Comparison of ENCODE assay signal across 1 cellular context in the genomic region with DNA sequence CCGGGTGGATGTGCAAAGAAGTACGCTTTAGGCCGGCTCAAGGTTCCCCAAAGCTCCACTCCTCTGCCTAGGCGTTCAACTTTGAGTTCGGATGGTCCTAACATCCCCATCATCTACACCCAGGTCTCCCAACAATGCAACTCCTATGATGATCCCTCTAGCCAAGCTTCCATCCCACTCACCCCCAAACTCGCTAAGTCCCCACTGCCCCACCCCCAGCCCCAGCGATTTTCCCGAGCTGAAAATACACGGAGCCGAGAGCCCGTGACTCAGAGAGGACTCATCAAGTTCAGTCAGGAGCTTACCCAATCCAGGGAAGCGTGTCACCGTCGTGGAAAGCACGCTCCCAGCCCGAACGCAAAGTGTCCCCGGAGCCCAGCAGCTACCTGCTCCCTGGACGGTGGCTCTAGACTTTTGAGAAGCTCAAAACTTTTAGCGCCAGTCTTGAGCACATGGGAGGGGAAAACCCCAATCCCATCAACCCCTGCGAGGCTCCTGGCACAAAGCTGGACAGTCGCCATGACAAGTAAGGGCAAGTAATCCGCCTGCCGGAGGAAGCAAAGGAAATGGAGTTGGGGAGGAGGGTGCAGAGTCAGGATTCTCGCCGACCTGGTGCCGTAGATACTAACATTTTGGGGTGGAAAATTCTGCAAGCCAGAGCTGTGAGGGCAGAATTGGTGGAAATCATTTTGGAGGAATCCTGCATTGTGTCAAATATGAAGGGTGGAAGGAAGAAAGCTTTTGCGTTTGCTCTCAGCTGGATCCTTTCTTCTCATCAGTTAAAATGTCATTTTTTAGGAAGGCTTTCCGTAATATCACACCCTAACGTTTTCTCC.
TF ChIP-seq lines count a peak whose summit lies in the region.

TP53 (minus strand) TSS at position 419 of the 836 bp plus-strand sequence. CDS start 10,896 bp downstream, outside the sequence.

TF ChIP-seq in HepG2, 621 proteins besides CTCF, POLR2A, EP300 and RAD21 (continued from another document and continues in another):
- TF ChIP-seq, protein P1, sequence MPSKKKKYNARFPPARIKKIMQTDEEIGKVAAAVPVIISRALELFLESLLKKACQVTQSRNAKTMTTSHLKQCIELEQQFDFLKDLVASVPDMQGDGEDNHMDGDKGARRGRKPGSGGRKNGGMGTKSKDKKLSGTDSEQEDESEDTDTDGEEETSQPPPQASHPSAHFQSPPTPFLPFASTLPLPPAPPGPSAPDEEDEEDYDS (CRISPR knock-in tag; IDR thresholded peaks at IDR 0.05): peak; percentile 84
- TF ChIP-seq GPN1 (CRISPR knock-in tag; IDR thresholded peaks at IDR 0.05; ENCODE audit: borderline replicate concordance) (no peak), NRL (CRISPR knock-in tag; IDR thresholded peaks at IDR 0.05; ENCODE audit: borderline replicate concordance) (no peak), HOXA9 (CRISPR knock-in tag; IDR thresholded peaks at IDR 0.05; ENCODE audit: borderline replicate concordance) (peak; percentile 75; the same call in 1 of the 2 replicates), ZNF430 (CRISPR knock-in tag; IDR thresholded peaks at IDR 0.05) (peak; percentile 31; the same call in 1 of the 2 replicates), GATAD1 (CRISPR knock-in tag; IDR thresholded peaks at IDR 0.05) (peak; percentile 86), ARID3A (IDR thresholded peaks at IDR 0.05; ENCODE audit: low read depth, low read length) (no peak), ZNF740 (CRISPR knock-in tag; IDR thresholded peaks at IDR 0.05) (no peak), ZNF772 (CRISPR knock-in tag; IDR thresholded peaks at IDR 0.05) (peak; percentile 79), ATF7 (IDR thresholded peaks at IDR 0.05) (no peak), ATF7 (CRISPR knock-in tag; IDR thresholded peaks at IDR 0.05) (no peak), FOXK1 (CRISPR knock-in tag; IDR thresholded peaks at IDR 0.05; ENCODE audit: borderline replicate concordance, low read depth) (peak; percentile 64; the same call in 1 of the 2 replicates), WIZ (CRISPR knock-in tag; IDR thresholded peaks at IDR 0.05) (no peak), ZHX2 (IDR thresholded peaks at IDR 0.05; ENCODE audit: low read depth) (peak; percentile 96), ZHX2 (CRISPR knock-in tag; IDR thresholded peaks at IDR 0.05; ENCODE audit: borderline replicate concordance) (no peak), FOXA1 (IDR thresholded peaks at IDR 0.05) (no peak), FOXA1 (CRISPR knock-in tag; IDR thresholded peaks at IDR 0.05) (no peak), ZNF274 (CRISPR knock-in tag; IDR thresholded peaks at IDR 0.05) (0 out of 2 replicates have a peak, but pooled peaks have one; percentile 35), HMG20B (CRISPR knock-in tag; conservative IDR thresholded peaks at IDR 0.05) (no peak), SATB2 (CRISPR knock-in tag; IDR thresholded peaks at IDR 0.05) (0 out of 2 replicates have a peak, but pooled peaks have one; percentile 12), STAT5B (CRISPR knock-in tag; IDR thresholded peaks at IDR 0.05) (no peak), NR2C2 (CRISPR knock-in tag; IDR thresholded peaks at IDR 0.05; ENCODE audit: borderline replicate concordance) (no peak), CAMTA2 (CRISPR knock-in tag; IDR thresholded peaks at IDR 0.05; ENCODE audit: borderline replicate concordance) (no peak), RBAK (CRISPR knock-in tag; IDR thresholded peaks at IDR 0.05) (no peak), TARDBP (CRISPR knock-in tag; IDR thresholded peaks at IDR 0.05) (peak; percentile 64; the same call in 1 of the 2 replicates), REL (CRISPR knock-in tag; conservative IDR thresholded peaks at IDR 0.05) (0 out of 2 replicates have a peak, but pooled peaks have one; percentile 81), SIX1 (CRISPR knock-in tag; IDR thresholded peaks at IDR 0.05; ENCODE audit: borderline replicate concordance) (peak; percentile 20; the same call in 1 of the 2 replicates), FOSL1 (CRISPR knock-in tag; IDR thresholded peaks at IDR 0.05; ENCODE audit: borderline replicate concordance) (no peak), ZNF292 (CRISPR knock-in tag; IDR thresholded peaks at IDR 0.05; ENCODE audit: borderline replicate concordance, low read depth) (no peak), ZNF782 (CRISPR knock-in tag; IDR thresholded peaks at IDR 0.05; ENCODE audit: borderline replicate concordance) (no peak), KDM5A (IDR thresholded peaks at IDR 0.05; ENCODE audit: borderline replicate concordance, low read length) (peak; percentile 32), PAX8 (CRISPR knock-in tag; IDR thresholded peaks at IDR 0.05; ENCODE audit: borderline replicate concordance) (no peak), NAIF1 (CRISPR knock-in tag; IDR thresholded peaks at IDR 0.05; ENCODE audit: borderline replicate concordance) (peak; percentile 15; the same call in 1 of the 2 replicates), HIVEP1 (CRISPR knock-in tag; IDR thresholded peaks at IDR 0.05) (0 out of 2 replicates have a peak, but pooled peaks have one; percentile 20), MEF2D (CRISPR knock-in tag; IDR thresholded peaks at IDR 0.05) (no peak), TBL1XR1 (IDR thresholded peaks at IDR 0.05; ENCODE audit: borderline replicate concordance, low read length, partially characterized antibody) (peak; percentile 37), ISX (CRISPR knock-in tag; conservative IDR thresholded peaks at IDR 0.05) (no peak), ZFYVE20 (CRISPR knock-in tag; IDR thresholded peaks at IDR 0.05; ENCODE audit: borderline replicate concordance, low read depth) (no peak), POGZ (CRISPR knock-in tag; IDR thresholded peaks at IDR 0.05) (no peak)
- TF ChIP-seq, protein P2, sequence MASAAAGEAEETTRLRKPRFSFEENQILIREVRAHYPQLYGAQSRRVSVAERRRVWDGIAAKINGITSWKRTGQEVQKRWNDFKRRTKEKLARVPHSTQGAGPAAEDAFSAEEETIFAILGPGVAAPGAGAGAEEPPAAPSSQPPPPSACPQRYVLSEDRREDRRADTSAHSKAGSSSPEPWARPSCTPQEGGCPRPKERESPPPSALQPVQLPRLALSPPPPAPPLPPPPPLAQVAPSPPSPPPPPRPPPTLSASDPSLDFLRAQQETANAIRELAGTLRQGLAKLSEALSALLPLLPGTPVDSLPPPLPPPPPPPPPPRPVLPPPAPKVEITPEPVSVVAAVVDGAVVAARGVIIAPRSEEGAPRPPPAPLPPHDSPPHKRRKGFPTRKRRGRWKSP (CRISPR knock-in tag; IDR thresholded peaks at IDR 0.05): peak; percentile 73
- TF ChIP-seq, protein P3, sequence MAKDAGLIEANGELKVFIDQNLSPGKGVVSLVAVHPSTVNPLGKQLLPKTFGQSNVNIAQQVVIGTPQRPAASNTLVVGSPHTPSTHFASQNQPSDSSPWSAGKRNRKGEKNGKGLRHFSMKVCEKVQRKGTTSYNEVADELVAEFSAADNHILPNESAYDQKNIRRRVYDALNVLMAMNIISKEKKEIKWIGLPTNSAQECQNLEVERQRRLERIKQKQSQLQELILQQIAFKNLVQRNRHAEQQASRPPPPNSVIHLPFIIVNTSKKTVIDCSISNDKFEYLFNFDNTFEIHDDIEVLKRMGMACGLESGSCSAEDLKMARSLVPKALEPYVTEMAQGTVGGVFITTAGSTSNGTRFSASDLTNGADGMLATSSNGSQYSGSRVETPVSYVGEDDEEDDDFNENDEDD (CRISPR knock-in tag; IDR thresholded peaks at IDR 0.05; ENCODE audit: borderline replicate concordance): peak; percentile 81
- TF ChIP-seq, protein P4, sequence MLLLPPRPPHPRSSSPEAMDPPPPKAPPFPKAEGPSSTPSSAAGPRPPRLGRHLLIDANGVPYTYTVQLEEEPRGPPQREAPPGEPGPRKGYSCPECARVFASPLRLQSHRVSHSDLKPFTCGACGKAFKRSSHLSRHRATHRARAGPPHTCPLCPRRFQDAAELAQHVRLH (CRISPR knock-in tag; IDR thresholded peaks at IDR 0.05; ENCODE audit: borderline replicate concordance, low read depth): no peak
- TF ChIP-seq, protein P5, sequence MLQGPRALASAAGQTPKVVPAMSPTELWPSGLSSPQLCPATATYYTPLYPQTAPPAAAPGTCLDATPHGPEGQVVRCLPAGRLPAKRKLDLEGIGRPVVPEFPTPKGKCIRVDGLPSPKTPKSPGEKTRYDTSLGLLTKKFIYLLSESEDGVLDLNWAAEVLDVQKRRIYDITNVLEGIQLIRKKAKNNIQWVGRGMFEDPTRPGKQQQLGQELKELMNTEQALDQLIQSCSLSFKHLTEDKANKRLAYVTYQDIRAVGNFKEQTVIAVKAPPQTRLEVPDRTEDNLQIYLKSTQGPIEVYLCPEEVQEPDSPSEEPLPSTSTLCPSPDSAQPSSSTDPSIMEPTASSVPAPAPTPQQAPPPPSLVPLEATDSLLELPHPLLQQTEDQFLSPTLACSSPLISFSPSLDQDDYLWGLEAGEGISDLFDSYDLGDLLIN (CRISPR knock-in tag; IDR thresholded peaks at IDR 0.05; ENCODE audit: borderline replicate concordance): 0 out of 2 replicates have a peak, but pooled peaks have one; percentile 35
- TF ChIP-seq, protein P6, sequence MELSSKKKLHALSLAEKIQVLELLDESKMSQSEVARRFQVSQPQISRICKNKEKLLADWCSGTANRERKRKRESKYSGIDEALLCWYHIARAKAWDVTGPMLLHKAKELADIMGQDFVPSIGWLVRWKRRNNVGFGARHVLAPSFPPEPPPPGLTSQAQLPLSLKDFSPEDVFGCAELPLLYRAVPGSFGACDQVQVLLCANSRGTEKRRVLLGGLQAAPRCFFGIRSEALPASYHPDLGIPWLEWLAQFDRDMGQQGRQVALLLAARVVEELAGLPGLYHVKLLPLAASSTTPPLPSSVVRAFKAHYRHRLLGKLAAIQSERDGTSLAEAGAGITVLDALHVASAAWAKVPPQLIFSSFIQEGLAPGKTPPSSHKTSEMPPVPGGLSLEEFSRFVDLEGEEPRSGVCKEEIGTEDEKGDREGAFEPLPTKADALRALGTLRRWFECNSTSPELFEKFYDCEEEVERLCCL (CRISPR knock-in tag; IDR thresholded peaks at IDR 0.05; ENCODE audit: borderline replicate concordance): 0 out of 2 replicates have a peak, but pooled peaks have one; percentile 60
- TF ChIP-seq, protein P7, sequence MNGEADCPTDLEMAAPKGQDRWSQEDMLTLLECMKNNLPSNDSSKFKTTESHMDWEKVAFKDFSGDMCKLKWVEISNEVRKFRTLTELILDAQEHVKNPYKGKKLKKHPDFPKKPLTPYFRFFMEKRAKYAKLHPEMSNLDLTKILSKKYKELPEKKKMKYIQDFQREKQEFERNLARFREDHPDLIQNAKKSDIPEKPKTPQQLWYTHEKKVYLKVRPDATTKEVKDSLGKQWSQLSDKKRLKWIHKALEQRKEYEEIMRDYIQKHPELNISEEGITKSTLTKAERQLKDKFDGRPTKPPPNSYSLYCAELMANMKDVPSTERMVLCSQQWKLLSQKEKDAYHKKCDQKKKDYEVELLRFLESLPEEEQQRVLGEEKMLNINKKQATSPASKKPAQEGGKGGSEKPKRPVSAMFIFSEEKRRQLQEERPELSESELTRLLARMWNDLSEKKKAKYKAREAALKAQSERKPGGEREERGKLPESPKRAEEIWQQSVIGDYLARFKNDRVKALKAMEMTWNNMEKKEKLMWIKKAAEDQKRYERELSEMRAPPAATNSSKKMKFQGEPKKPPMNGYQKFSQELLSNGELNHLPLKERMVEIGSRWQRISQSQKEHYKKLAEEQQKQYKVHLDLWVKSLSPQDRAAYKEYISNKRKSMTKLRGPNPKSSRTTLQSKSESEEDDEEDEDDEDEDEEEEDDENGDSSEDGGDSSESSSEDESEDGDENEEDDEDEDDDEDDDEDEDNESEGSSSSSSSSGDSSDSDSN (CRISPR knock-in tag; IDR thresholded peaks at IDR 0.05): peak; percentile 49
